ENCODE assay signal across 9 cellular contexts in genomic region chr7:44121761-44122420, GRCh38. TPM values are rescaled to one million over a fixed set of nuclear protein-coding genes. Genes with fewer than 3 reads are reported as not detected.
DNase-seq lines count a peak whose midpoint lies in the region; ATAC-seq, FAIRE-seq and TF ChIP-seq lines count a peak whose summit lies in the region.
"Had no signal": no experiment of that assay in that cellular context is flagged by ENCODE, and none has a peak within 500 bp of the region (broad histone marks: within the 10 kb centered on the region; RNA-seq: fewer than 3 reads in every experiment).

No MANE protein-coding gene starts in this region.

- FAIRE-seq in keratinocyte (lab: Jason Lieb, UNC): peak; percentile 48

- TF ChIP-seq CTCF in keratinocyte (optimal IDR thresholded peaks at IDR 0.05 in 1 of 3, IDR thresholded peaks at IDR 0.05 in 1 of 3, conservative IDR thresholded peaks at IDR 0.05 in 1 of 3; ENCODE audit: extremely low read depth in 1 of 3, insufficient read depth in 2 of 3, low read length in 3 of 3): no peak
- TF ChIP-seq CTCF in type B pancreatic cell (conservative IDR thresholded peaks at IDR 0.05): no peak

- DNase-seq in Right ventricle myocardium inferior (ENCODE audit: missing footprints): peak; percentile 57
- no peak for DNase-seq in Right ventricle myocardium superior
- no peak for DNase-seq in T-cell
- no peak for DNase-seq in keratinocyte (ENCODE audit: low read depth, low spot score)
- DNase-seq in type B pancreatic cell (ENCODE audit: extremely low spot score, unreplicated experiment): no peak
- DNase-seq in activated gamma-delta T cell treated with Interleukin-2 at 50 U/mL for 16 hours: no peak
- DNase-seq: OCI-M1 had no signal

- ATAC-seq in Right ventricle myocardium inferior (no peak), Right ventricle myocardium superior (ENCODE audit: poor library complexity) (no peak), T-cell (replicated peaks in 1 of 4) (no peak), HG03457 (IDR thresholded peaks at IDR 0.05; ENCODE audit: unreplicated experiment) (no peak), HG03196 (IDR thresholded peaks at IDR 0.05; ENCODE audit: unreplicated experiment) (no peak)

- intact Hi-C loops in Right ventricle myocardium inferior (cut with DNase I) (loop anchor here (2.0 kb wide), 1 partner anchor 39 kb away; the partner anchor contains the start of gene POLM), Right ventricle myocardium superior (cut with DNase I) (loop anchor here (5.0 kb wide), 1 partner anchor 40 kb away; the partner anchor contains the start of gene POLM)

- H3K27ac Mint-ChIP-seq in T-cell: peak overlapping the region in 1 of 2 donors; percentile 48
- no peak overlapping the region for H3K27ac Mint-ChIP-seq in type B pancreatic cell

- peaks cover 32% of the 10 kb centered on the region for H3K79me2 ChIP-seq in keratinocyte (ENCODE audit: control insufficient read depth, insufficient read depth, low read length)

- dilution Hi-C loops in keratinocyte (cut with MboI; ENCODE audit: extremely low pct_ligation_motif_present, low sequenced_read_pairs): no loop called here

- H3K9me3 Mint-ChIP-seq in T-cell: no peaks in the 10 kb centered on the region
- H3K9me3 Mint-ChIP-seq in type B pancreatic cell: peaks cover 4% of the 10 kb centered on the region

- peaks cover 25% of the 10 kb centered on the region for H3K36me3 Mint-ChIP-seq in T-cell
- H3K36me3 Mint-ChIP-seq in type B pancreatic cell: peaks cover 31% of the 10 kb centered on the region

- POLR2A ChIA-PET in T-cell (lab: Charles Lee): no interaction called here

- no peaks in the 10 kb centered on the region for H3K9me3 ChIP-seq in keratinocyte (ENCODE audit: control insufficient read depth, low read depth, low read length)

- H3K4me3 Mint-ChIP-seq in T-cell: peak overlapping the region in 2 of 3 donors; percentile 82 to 89
- peak overlapping the region; percentile 92 for H3K4me3 Mint-ChIP-seq in type B pancreatic cell

- H2AFZ ChIP-seq in keratinocyte (ENCODE audit: control insufficient read depth, low read length): no peak overlapping the region

- H3K4me1 ChIP-seq in keratinocyte (ENCODE audit: control insufficient read depth, extremely low read depth, insufficient read depth, low read length): peaks cover 7% of the 10 kb centered on the region

- peak overlapping the region; percentile 82 for H3K4me2 ChIP-seq in keratinocyte (ENCODE audit: control insufficient read depth, extremely low read depth, insufficient read depth, low read depth, low read length)

- H3K4me1 Mint-ChIP-seq in T-cell: peaks cover 37 to 42% (median 38%) of the 10 kb centered on the region in 3 donors
- H3K4me1 Mint-ChIP-seq in type B pancreatic cell (ENCODE audit: unreplicated experiment): peaks cover 24% of the 10 kb centered on the region

- H3K27ac ChIP-seq in keratinocyte (ENCODE audit: control insufficient read depth, insufficient read depth, low read length): no peak overlapping the region

- no peaks in the 10 kb centered on the region for H4K20me1 ChIP-seq in keratinocyte (ENCODE audit: control insufficient read depth, extremely low read depth, insufficient read depth, low read length)

- H3K9ac ChIP-seq in keratinocyte (ENCODE audit: control insufficient read depth, extremely low read depth, insufficient read depth, low read length): no peak overlapping the region

- no peaks in the 10 kb centered on the region for H3K9me1 ChIP-seq in keratinocyte (ENCODE audit: control insufficient read depth, extremely low read depth, insufficient read depth, low read length)

- CTCF ChIA-PET in T-cell (lab: Charles Lee): no interaction called here

- peaks cover 20 to 35% of the 10 kb centered on the region in 2 experiments for H3K36me3 ChIP-seq in keratinocyte (ENCODE audit: control insufficient read depth in 2 of 2, extremely low read depth in 1 of 2, insufficient read depth in 2 of 2, low read length in 2 of 2)

- H3K27me3 ChIP-seq in keratinocyte (ENCODE audit: control insufficient read depth, extremely low read depth, insufficient read depth, low read length): no peaks in the 10 kb centered on the region

- H3K4me3 ChIP-seq in keratinocyte (ENCODE audit: control insufficient read depth in 2 of 3, extremely low read depth in 1 of 3, insufficient read depth in 2 of 3, low read depth in 1 of 3, low read length in 3 of 3): peak overlapping the region in 2 of 3 experiments; percentile 75 to 86

- no peaks in the 10 kb centered on the region for H3K27me3 Mint-ChIP-seq in T-cell
- H3K27me3 Mint-ChIP-seq in type B pancreatic cell: no peaks in the 10 kb centered on the region

RNA-seq across cellular contexts. Expression of gene POLD2, which starts 1.5 kb away (rescaled TPM):
- total RNA-seq in Right ventricle myocardium inferior (87.3 TPM), Right ventricle myocardium superior (75.3 TPM), T-cell (10 to 100 TPM; 53.4 to 85.1 (median 72.6) TPM), type B pancreatic cell (ENCODE audit: low replicate concordance) (122 and 142 TPM in 2 replicates)
- polyA plus RNA-seq in keratinocyte: 140 to 158 TPM (median 152 TPM) in 3 replicates
- 51.7 TPM for polyA plus RNA-seq in keratinocyte (2011; ENCODE audit: low read depth)
- polyA plus RNA-seq in keratinocyte (2011; cell fraction: cytosol; rRNA removed): 112 and 180 TPM in 2 replicates
- 78.5 and 91.9 TPM in 2 replicates for polyA plus RNA-seq in keratinocyte (2011; cell fraction: nucleus; rRNA removed)
- polyA plus RNA-seq in keratinocyte (2012; ENCODE audit: low replicate concordance): 90.4 and 165 TPM in 2 replicates
- polyA minus RNA-seq in keratinocyte: 77.2 to 216 TPM (median 100.0 TPM) in 3 replicates
- polyA minus RNA-seq in keratinocyte (2011; cell fraction: cytosol; rRNA and poly(A)+ RNA removed): 81.9 TPM
- 19.7 and 33.3 TPM in 2 replicates for polyA minus RNA-seq in keratinocyte (2011; cell fraction: nucleus; rRNA and poly(A)+ RNA removed)

RNA-seq across cellular contexts. Expression of gene AEBP1, which starts 17.7 kb away (rescaled TPM):
- 13.6 TPM for total RNA-seq in Right ventricle myocardium inferior
- 12.4 TPM for total RNA-seq in Right ventricle myocardium superior
- 10 to 100 TPM; 18.1 to 28.4 (median 23.1) TPM for total RNA-seq in T-cell
- polyA plus RNA-seq in keratinocyte: 0.03 to 0.18 TPM (median 0.03 TPM) in 3 replicates
- polyA plus RNA-seq in keratinocyte (2011; ENCODE audit: low read depth): 0.27 TPM
- 0.06 and 0.08 TPM in 2 replicates for polyA plus RNA-seq in keratinocyte (2011; cell fraction: cytosol; rRNA removed)
- polyA plus RNA-seq in keratinocyte (2011; cell fraction: nucleus; rRNA removed): 0.14 and 0.25 TPM in 2 replicates
- polyA plus RNA-seq in keratinocyte (2012; ENCODE audit: low replicate concordance): 0.24 and 0.34 TPM in 2 replicates
- polyA minus RNA-seq in keratinocyte: 0.06 to 0.13 TPM in 2 of 3 replicates, not detected in the other
- polyA minus RNA-seq in keratinocyte (2011; cell fraction: cytosol; rRNA and poly(A)+ RNA removed): not detected
- polyA minus RNA-seq in keratinocyte (2011; cell fraction: nucleus; rRNA and poly(A)+ RNA removed): 0.16 TPM in 1 of 2 replicates, not detected in the other
- 5.0 and 64.1 TPM in 2 replicates for total RNA-seq in type B pancreatic cell (ENCODE audit: low replicate concordance)

RNA-seq across cellular contexts. Expression of gene MYL7, which starts 19.2 kb away (rescaled TPM):
- total RNA-seq in Right ventricle myocardium inferior: 3,838 TPM
- 2,290 TPM for total RNA-seq in Right ventricle myocardium superior
- not detected for total RNA-seq in T-cell
- 0.19 to 2.9 TPM (median 0.59 TPM) in 3 replicates for polyA plus RNA-seq in keratinocyte
- polyA plus RNA-seq in keratinocyte (2011; ENCODE audit: low read depth): not detected
- polyA plus RNA-seq in keratinocyte (2011; cell fraction: cytosol; rRNA removed): 2.0 and 4.9 TPM in 2 replicates
- 3.4 and 6.0 TPM in 2 replicates for polyA plus RNA-seq in keratinocyte (2011; cell fraction: nucleus; rRNA removed)
- 0.25 and 2.2 TPM in 2 replicates for polyA plus RNA-seq in keratinocyte (2012; ENCODE audit: low replicate concordance)
- not detected in 3 replicates for polyA minus RNA-seq in keratinocyte
- not detected for polyA minus RNA-seq in keratinocyte (2011; cell fraction: cytosol; rRNA and poly(A)+ RNA removed)
- not detected in 2 replicates for polyA minus RNA-seq in keratinocyte (2011; cell fraction: nucleus; rRNA and poly(A)+ RNA removed)
- total RNA-seq in type B pancreatic cell (ENCODE audit: low replicate concordance): 1.6 and 2.5 TPM in 2 replicates

RNA-seq across cellular contexts. Expression of gene POLM, which starts 39.6 kb away (rescaled TPM):
- total RNA-seq in Right ventricle myocardium inferior: 16.1 TPM
- total RNA-seq in Right ventricle myocardium superior: 15.5 TPM
- total RNA-seq in T-cell: 10 to 100 TPM; 39.5 to 81.9 (median 70.7) TPM
- 4.7 to 5.9 TPM (median 4.8 TPM) in 3 replicates for polyA plus RNA-seq in keratinocyte
- 6.3 TPM for polyA plus RNA-seq in keratinocyte (2011; ENCODE audit: low read depth)
- 1.9 and 2.5 TPM in 2 replicates for polyA plus RNA-seq in keratinocyte (2011; cell fraction: cytosol; rRNA removed)
- 18.7 and 21.0 TPM in 2 replicates for polyA plus RNA-seq in keratinocyte (2011; cell fraction: nucleus; rRNA removed)
- polyA plus RNA-seq in keratinocyte (2012; ENCODE audit: low replicate concordance): 5.4 and 6.7 TPM in 2 replicates
- 5.9 to 6.6 TPM (median 6.6 TPM) in 3 replicates for polyA minus RNA-seq in keratinocyte
- 3.3 TPM for polyA minus RNA-seq in keratinocyte (2011; cell fraction: cytosol; rRNA and poly(A)+ RNA removed)
- 8.0 and 9.4 TPM in 2 replicates for polyA minus RNA-seq in keratinocyte (2011; cell fraction: nucleus; rRNA and poly(A)+ RNA removed)
- 25.2 and 27.2 TPM in 2 replicates for total RNA-seq in type B pancreatic cell (ENCODE audit: low replicate concordance)

RNA-seq across cellular contexts. Expression of gene PGAM2, which starts 56.5 kb away (rescaled TPM):
- total RNA-seq in Right ventricle myocardium inferior: 1,123 TPM
- total RNA-seq in Right ventricle myocardium superior: 1,131 TPM
- 1 to 10 TPM; 1.1 to 2.9 (median 1.7) TPM for total RNA-seq in T-cell
- not detected in 3 replicates for polyA plus RNA-seq in keratinocyte
- not detected for polyA plus RNA-seq in keratinocyte (2011; ENCODE audit: low read depth)
- not detected in 2 replicates for polyA plus RNA-seq in keratinocyte (2011; cell fraction: cytosol; rRNA removed)
- not detected in 2 replicates for polyA plus RNA-seq in keratinocyte (2011; cell fraction: nucleus; rRNA removed)
- 0.30 TPM in 1 of 2 replicates, not detected in the other for polyA plus RNA-seq in keratinocyte (2012; ENCODE audit: low replicate concordance)
- polyA minus RNA-seq in keratinocyte: not detected in 3 replicates
- polyA minus RNA-seq in keratinocyte (2011; cell fraction: cytosol; rRNA and poly(A)+ RNA removed): not detected
- polyA minus RNA-seq in keratinocyte (2011; cell fraction: nucleus; rRNA and poly(A)+ RNA removed): not detected in 2 replicates
- 0.57 and 0.72 TPM in 2 replicates for total RNA-seq in type B pancreatic cell (ENCODE audit: low replicate concordance)

Comparison
In these comparisons a context has a peak if more than half of its experiments do, and no peak if none do; other contexts are left out.
1. RNA of gene MYL7, which starts 19.2 kb away (total RNA-seq): 3,838 TPM in Right ventricle myocardium inferior (single experiment) and 2,290 TPM in Right ventricle myocardium superior (single experiment); 1.6 to 2.5 TPM in type B pancreatic cell and not detected in T-cell; every median in the first group is over 100 times any median in the second.